In genomic region chr4:74838746-74839370, GRCh38 we compare ENCODE assay signal across 24 cellular contexts. TPM values are rescaled to one million over a fixed set of nuclear protein-coding genes. Genes with fewer than 3 reads are reported as not detected.
DNase-seq lines count a peak whose midpoint lies in the region; ATAC-seq and TF ChIP-seq lines count a peak whose summit lies in the region.
"Had no signal": no experiment of that assay in that cellular context is flagged by ENCODE, and none has a peak within 500 bp of the region (broad histone marks: within the 10 kb centered on the region; RNA-seq: fewer than 3 reads in every experiment).

No MANE protein-coding gene starts in this region.

- no peaks in the 10 kb centered on the region for H4K20me1 ChIP-seq in fibroblast of lung (ENCODE audit: control insufficient read depth, extremely low read depth, insufficient read depth, low read length)

- no peak for TF ChIP-seq EP300 in tibial nerve (IDR thresholded peaks at IDR 0.05)

- CTCF ChIA-PET in RWPE1 (lab: Yijun Ruan, JAX), result no interaction called here

- H3K27ac Mint-ChIP-seq in activated T-cell treated with anti-CD3 and anti-CD28 coated beads, Interleukin-2, amount 50 U/mL, for 24 hours, result no peak overlapping the region
- H3K27ac Mint-ChIP-seq: activated naive CD4-positive, alpha-beta T cell treated with anti-CD3 and anti-CD28 coated beads, Interleukin-2, amount 50 U/mL, for 24 hours; brain; immature natural killer cell; T-helper 2 cell treated with Interferon-gamma antibody and Interleukin-4, amounts not matched to agents 5 μg/mL and 100 μg/mL, for 36 hours had no signal

- H3K27ac ChIP-seq in RWPE1 (no peak overlapping the region), fibroblast of lung (ENCODE audit: insufficient read depth, low read length) (no peak overlapping the region), tibial nerve (no peak overlapping the region)
- H3K27ac ChIP-seq: heart left ventricle, tibial artery had no signal

- TF ChIP-seq CTCF in RWPE1 (conservative IDR thresholded peaks at IDR 0.05; ENCODE audit: low read depth) (no peak), fibroblast of lung (conservative IDR thresholded peaks at IDR 0.05 in 1 of 2, IDR thresholded peaks at IDR 0.05 in 1 of 2; ENCODE audit: low read depth in 1 of 2, low read length in 2 of 2) (no peak), tibial nerve (IDR thresholded peaks at IDR 0.05) (no peak)

- 82 to 83% methylated on average over 4 of the region's 4 CpGs for WGBS in tibial nerve, 2 donors

- no peaks in the 10 kb centered on the region for H3K9me3 Mint-ChIP-seq in activated T-cell treated with anti-CD3 and anti-CD28 coated beads, Interleukin-2, amount 50 U/mL, for 24 hours
- H3K9me3 Mint-ChIP-seq: activated naive CD4-positive, alpha-beta T cell treated with anti-CD3 and anti-CD28 coated beads, Interleukin-2, amount 50 U/mL, for 24 hours; T-helper 2 cell treated with Interferon-gamma antibody and Interleukin-4, amounts not matched to agents 5 μg/mL and 100 μg/mL, for 36 hours had no signal

- H3K36me3 ChIP-seq in fibroblast of lung (ENCODE audit: control insufficient read depth, insufficient read depth, low read length) (no peaks in the 10 kb centered on the region), tibial nerve (no peaks in the 10 kb centered on the region)
- H3K36me3 ChIP-seq: heart left ventricle, tibial artery had no signal

- H3K79me2 ChIP-seq in fibroblast of lung (ENCODE audit: control insufficient read depth, insufficient read depth, low read length), result no peaks in the 10 kb centered on the region

- no peaks in the 10 kb centered on the region for H3K27me3 Mint-ChIP-seq in activated T-cell treated with anti-CD3 and anti-CD28 coated beads, Interleukin-2, amount 50 U/mL, for 24 hours

- no peak overlapping the region for H3K4me3 Mint-ChIP-seq in activated T-cell treated with anti-CD3 and anti-CD28 coated beads, Interleukin-2, amount 50 U/mL, for 24 hours
- H3K4me3 Mint-ChIP-seq: activated naive CD4-positive, alpha-beta T cell treated with anti-CD3 and anti-CD28 coated beads, Interleukin-2, amount 50 U/mL, for 24 hours; brain; immature natural killer cell; T-helper 2 cell treated with Interferon-gamma antibody and Interleukin-4, amounts not matched to agents 5 μg/mL and 100 μg/mL, for 36 hours had no signal

- H3K27me3 ChIP-seq in fibroblast of lung (ENCODE audit: control insufficient read depth, insufficient read depth, low read length), result no peaks in the 10 kb centered on the region
- no peaks in the 10 kb centered on the region for H3K27me3 ChIP-seq in tibial nerve
- H3K27me3 ChIP-seq: heart left ventricle, tibial artery had no signal

- H3K36me3 Mint-ChIP-seq in activated T-cell treated with anti-CD3 and anti-CD28 coated beads, Interleukin-2, amount 50 U/mL, for 24 hours (ENCODE audit: low read depth), result no peaks in the 10 kb centered on the region
- H3K36me3 Mint-ChIP-seq: activated naive CD4-positive, alpha-beta T cell treated with anti-CD3 and anti-CD28 coated beads, Interleukin-2, amount 50 U/mL, for 24 hours; brain; immature natural killer cell had no signal

- no peak overlapping the region for H3K9ac ChIP-seq in fibroblast of lung (ENCODE audit: insufficient read depth, low read length)

- H3K4me3 ChIP-seq in fibroblast of lung (replicated peaks in 1 of 4; ENCODE audit: control extremely low read depth in 1 of 4, insufficient read depth in 1 of 4, low read depth in 3 of 4, low read length in 4 of 4), result no peak overlapping the region
- no peak overlapping the region for H3K4me3 ChIP-seq in tibial nerve
- H3K4me3 ChIP-seq: heart left ventricle, lung, tibial artery had no signal

- H3K9me3 ChIP-seq in fibroblast of lung (ENCODE audit: control insufficient read depth, insufficient read depth, low read depth, low read length) (no peaks in the 10 kb centered on the region), tibial nerve (no peaks in the 10 kb centered on the region)
- H3K9me3 ChIP-seq: heart left ventricle, tibial artery had no signal

- no peak overlapping the region for H3K4me2 ChIP-seq in fibroblast of lung (ENCODE audit: extremely low read depth, insufficient read depth, low read length)

- no peak overlapping the region for H2AFZ ChIP-seq in fibroblast of lung (ENCODE audit: low read length)

- no peaks in the 10 kb centered on the region for H3K4me1 Mint-ChIP-seq in activated T-cell treated with anti-CD3 and anti-CD28 coated beads, Interleukin-2, amount 50 U/mL, for 24 hours (ENCODE audit: low read depth)
- H3K4me1 Mint-ChIP-seq: activated naive CD4-positive, alpha-beta T cell treated with anti-CD3 and anti-CD28 coated beads, Interleukin-2, amount 50 U/mL, for 24 hours; immature natural killer cell had no signal

- H3K4me1 ChIP-seq in fibroblast of lung (ENCODE audit: control insufficient read depth, extremely low read depth, insufficient read depth, low read length) (no peaks in the 10 kb centered on the region), tibial nerve (no peaks in the 10 kb centered on the region)
- H3K4me1 ChIP-seq: heart left ventricle, tibial artery had no signal

- POLR2A ChIA-PET in RWPE1 (lab: Yijun Ruan, JAX; ENCODE audit: low non-redundant PET), result no interaction called here

- ATAC-seq in HG03196 (IDR thresholded peaks at IDR 0.05; ENCODE audit: unreplicated experiment), result no peak
- ATAC-seq: heart left ventricle, sciatic nerve had no signal

- DNase-seq in GM04504 (ENCODE audit: low read depth) (peak; percentile 0), RWPE1 (ENCODE audit: low spot score) (peak; percentile 30), fibroblast of lung (ENCODE audit: low read depth in 2 of 2) (peak; percentile 45 to 66), renal cortical epithelial cell (ENCODE audit: low read depth) (peak; percentile 70), RPMI8226 (no peak), tibial nerve (ENCODE audit: low spot score in 2 of 2) (no peak)
- DNase-seq in activated T-cell treated with anti-CD3 and anti-CD28 coated beads, Interleukin-2, amount 50 U/mL, for 24 hours, result no peak
- DNase-seq: activated CD4-positive, CD25-positive, alpha-beta regulatory T cell treated with anti-CD3 and anti-CD28 coated beads, Interleukin-2, amount 50 U/mL, for 72 hours; dermis blood vessel endothelial cell; erythroblast; heart left ventricle; immature natural killer cell; MM.1S; NCI-H82; OCI-M1; stimulated activated naive CD4-positive, alpha-beta T cell; tibial artery had no signal

- no peak for TF ChIP-seq POLR2A in tibial nerve (IDR thresholded peaks at IDR 0.05)

RNA-seq across cellular contexts. Expression of gene BTC, which starts 44.5 kb away (rescaled TPM):
- 3.1 and 7.8 TPM in 2 replicates for total RNA-seq in fibroblast of lung
- 0.33 and 0.41 TPM in 2 replicates for polyA plus RNA-seq in fibroblast of lung
- 0.19 and 0.24 TPM in 2 replicates for polyA plus RNA-seq in fibroblast of lung (2012)
- polyA minus RNA-seq in fibroblast of lung (ENCODE audit: low replicate concordance), result not detected in 2 replicates
- 8.9 and 15.3 TPM in 2 replicates for total RNA-seq in renal cortical epithelial cell
- total RNA-seq in tibial nerve, result 1 to 10 TPM in 2 of 4 donors, under 1 TPM in 2; 0.30 to 1.7 (median 0.90) TPM
- total RNA-seq: activated CD8-positive, alpha-beta memory T cell treated with anti-CD3 and anti-CD28 coated beads for 36 hours had no signal
- polyA plus RNA-seq: immature natural killer cell had no signal

Comparison
In these comparisons a context has a peak if more than half of its experiments do, and no peak if none do; other contexts are left out.
1. DNase-seq: peak in GM04504 (single experiment), RWPE1 (single experiment), fibroblast of lung (2 of 2) and renal cortical epithelial cell (single experiment); none in RPMI8226 (single experiment), activated T-cell treated with anti-CD3 and anti-CD28 coated beads, Interleukin-2, amount 50 U/mL, for 24 hours (single experiment) and tibial nerve (0 of 2).